ENCODE assay signal across 8 cellular contexts in the genomic region with DNA sequence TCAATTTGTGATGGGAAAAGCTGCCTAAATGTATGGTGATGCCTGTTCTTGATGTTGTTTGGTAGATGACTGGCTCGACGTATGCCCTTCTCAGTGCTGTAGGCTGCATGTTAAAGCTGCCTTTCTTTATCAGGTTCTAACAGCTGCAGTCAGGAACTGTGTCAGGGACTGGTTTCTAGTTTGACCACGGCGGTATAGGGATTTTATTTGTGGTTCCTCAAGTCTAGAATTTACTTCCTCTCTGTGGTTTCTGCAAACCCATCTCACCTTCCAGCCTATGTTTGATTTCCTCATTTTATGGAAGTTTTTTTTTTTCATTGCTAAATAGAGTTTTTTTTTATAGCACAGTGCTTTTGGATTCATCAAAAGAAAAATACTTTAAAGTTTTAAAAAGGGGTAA. TPM values are rescaled to one million over a fixed set of nuclear protein-coding genes. Genes with fewer than 3 reads are reported as not detected.
DNase-seq lines count a peak whose midpoint lies in the region; ATAC-seq, FAIRE-seq and TF ChIP-seq lines count a peak whose summit lies in the region.

No MANE protein-coding gene starts in this region.

- H3K36me3 ChIP-seq in GM12878 (ENCODE audit: control insufficient read depth in 2 of 2, insufficient read depth in 2 of 2, low read length in 1 of 2) (no peaks in the 10 kb centered on the region; a peak in 1 of 4 replicates), small intestine (ENCODE audit: control insufficient read depth in 2 of 2, insufficient read depth in 2 of 2, low read length in 2 of 2) (peaks cover 0 to 2% of the 10 kb centered on the region in 2 donors)

- no peaks in the 10 kb centered on the region for H3K23me2 ChIP-seq in H9 (ENCODE audit: insufficient read length, low read depth, low read length, poor library complexity, severe bottlenecking)

- H3K9me3 ChIP-seq in H9 (ENCODE audit: control insufficient read depth, low read depth, low read length) (no peaks in the 10 kb centered on the region), GM12878 (replicated peaks; ENCODE audit: control insufficient read depth, insufficient read depth, low read length) (no peaks in the 10 kb centered on the region), small intestine (ENCODE audit: control insufficient read depth, low read depth) (no peaks in the 10 kb centered on the region)

- H3K4me1 Mint-ChIP-seq in activated CD4-positive, alpha-beta T cell treated with anti-CD3 and anti-CD28 coated beads, Interleukin-2, amount 10 ng/mL, durations not matched to agents 24 days and 14 days = peaks cover 36% of the 10 kb centered on the region
- peaks cover 59% of the 10 kb centered on the region in 2 experiments for H3K4me1 Mint-ChIP-seq in H9

- CTCF ChIA-PET in GM12878 (lab: Yijun Ruan, JAX) = interaction anchor here (0.9 to 5.3 kb wide), 11 partner anchors 12 to 268 kb away, joined by 3 to 34 read pairs (median 5); partner anchors contain the start of genes BAIAP2L1 and LMTK2

- no peak for TF ChIP-seq RAD21 in GM12878 (IDR thresholded peaks at IDR 0.05; ENCODE audit: insufficient read depth, low read depth, low read length)

- H3K4me2 ChIP-seq in H9 (ENCODE audit: insufficient read depth, insufficient read length, low read length) = no peak overlapping the region
- peak overlapping the region; percentile 31 for H3K4me2 ChIP-seq in GM12878 (ENCODE audit: control insufficient read depth, insufficient read depth)

- peak in 1 of 2 experiments; percentile 82; a peak in 3 of 4 replicates for TF ChIP-seq EP300 in GM12878 (IDR thresholded peaks at IDR 0.05; ENCODE audit: borderline replicate concordance in 1 of 2, control insufficient read depth in 1 of 2, low read depth in 2 of 2, low read length in 2 of 2)

- no peak overlapping the region for H2BK12ac ChIP-seq in H9 (ENCODE audit: insufficient read length, low read depth, low read length)

- no peak overlapping the region for H2BK5ac ChIP-seq in H9 (ENCODE audit: insufficient read length, low read length)

- no peak overlapping the region for H3K56ac ChIP-seq in H9 (ENCODE audit: insufficient read length, low read depth, low read length)

- in situ Hi-C loops in GM12878 (cut with MboI) = no loop called here

- TF ChIP-seq POLR2A in GM12878 (IDR thresholded peaks at IDR 0.05; ENCODE audit: low read depth, low read length) = no peak

- H3K27ac Mint-ChIP-seq in activated CD4-positive, alpha-beta T cell treated with anti-CD3 and anti-CD28 coated beads, Interleukin-2, amount 10 ng/mL, durations not matched to agents 24 days and 14 days = peak overlapping the region; percentile 18
- peak overlapping the region; percentile 35 to 85 (median 78); a peak in 6 of 7 replicates for H3K27ac Mint-ChIP-seq in H9

- peaks cover 13% of the 10 kb centered on the region for H3K27me3 Mint-ChIP-seq in activated CD4-positive, alpha-beta T cell treated with anti-CD3 and anti-CD28 coated beads, Interleukin-2, amount 10 ng/mL, durations not matched to agents 24 days and 14 days
- H3K27me3 Mint-ChIP-seq in H9 (ENCODE audit: low read depth) = no peaks in the 10 kb centered on the region

- H4K20me1 ChIP-seq in H9 (ENCODE audit: control insufficient read depth, insufficient read depth, insufficient read length) = no peaks in the 10 kb centered on the region
- peaks cover 29% of the 10 kb centered on the region for H4K20me1 ChIP-seq in GM12878 (ENCODE audit: control insufficient read depth, insufficient read depth)

- peak; percentile 82 for ATAC-seq in GM12878

- no TSS peak for BruUV-seq in GM12878 (replicated peaks; lab: Mats Ljungman, UMichigan)

- H3K36me3 Mint-ChIP-seq in activated CD4-positive, alpha-beta T cell treated with anti-CD3 and anti-CD28 coated beads, Interleukin-2, amount 10 ng/mL, durations not matched to agents 24 days and 14 days (ENCODE audit: low read depth) = peaks cover 7% of the 10 kb centered on the region
- peaks cover 0 to 11% (median 7%) of the 10 kb centered on the region in 3 experiments for H3K36me3 Mint-ChIP-seq in H9 (ENCODE audit: insufficient read depth in 1 of 3, low read depth in 3 of 3)

- no peak overlapping the region for H3K4ac ChIP-seq in H9 (ENCODE audit: low read depth, low read length)

- H3K27me3 ChIP-seq in H9 (ENCODE audit: insufficient read depth, low read length) (no peaks in the 10 kb centered on the region), GM12878 (replicated peaks in 1 of 2; ENCODE audit: control insufficient read depth in 2 of 2, insufficient read depth in 2 of 2, low read length in 1 of 2) (no peaks in the 10 kb centered on the region), small intestine (ENCODE audit: control insufficient read depth in 2 of 2, insufficient read depth in 2 of 2, low read length in 2 of 2) (no peaks in the 10 kb centered on the region)

- no peak overlapping the region for H3K14ac ChIP-seq in H9 (ENCODE audit: insufficient read depth, low read length)

- H2BK20ac ChIP-seq in H9 (ENCODE audit: low read depth, low read length, poor library complexity, severe bottlenecking) = no peak overlapping the region

- no peak overlapping the region for H3K27ac ChIP-seq in H9 (ENCODE audit: insufficient read length, low read depth, low read length)
- no peak overlapping the region for H3K27ac ChIP-seq in GM12878 (ENCODE audit: control insufficient read depth, insufficient read depth)
- peak overlapping the region; percentile 73 to 75 for H3K27ac ChIP-seq in small intestine (ENCODE audit: low read depth in 1 of 2, low read length in 1 of 2)

- H4K5ac ChIP-seq in H9 (ENCODE audit: insufficient read length, low read depth, low read length) = no peak overlapping the region

- H2BK15ac ChIP-seq in H9 (ENCODE audit: low read depth, low read length) = no peak overlapping the region

- no peaks in the 10 kb centered on the region for H3K4me1 ChIP-seq in H9 (ENCODE audit: insufficient read depth, low read length)
- H3K4me1 ChIP-seq in GM12878 (ENCODE audit: control insufficient read depth, insufficient read depth, low read length) = peaks cover 39% of the 10 kb centered on the region
- peaks cover 5 to 10% of the 10 kb centered on the region in 2 donors for H3K4me1 ChIP-seq in small intestine (ENCODE audit: control insufficient read depth in 2 of 2, insufficient read depth in 1 of 2, low read depth in 1 of 2, low read length in 1 of 2)

- H3K4me3 ChIP-seq in GM12878 (no peak overlapping the region), small intestine (ENCODE audit: low read depth in 1 of 2, low read length in 2 of 2) (no peak overlapping the region)

- H2BK120ac ChIP-seq in H9 (ENCODE audit: low read depth, low read length, poor library complexity, severe bottlenecking) = no peak overlapping the region

- H2AFZ ChIP-seq in H9 (ENCODE audit: low read length) = no peak overlapping the region
- no peak overlapping the region for H2AFZ ChIP-seq in GM12878 (ENCODE audit: control insufficient read depth, low read depth, low read length)

- POLR2A ChIA-PET in GM12878 (lab: Charles Lee) = interaction anchor here (1.1 to 1.4 kb wide), 2 partner anchors 13 to 20 kb away, joined by 3 to 4 read pairs; no protein-coding TSS in a partner anchor

- intact Hi-C loops in activated CD4-positive, alpha-beta T cell treated with anti-CD3 and anti-CD28 coated beads, Interleukin-2, amount 10 ng/mL, durations not matched to agents 24 days and 14 days (cut with micrococcal nuclease) = loop anchor here (1.0 to 2.0 kb wide), 2 partner anchors 26 to 69 kb away; partner anchors contain the start of gene LMTK2
- intact Hi-C loops in GM12878 (cut with micrococcal nuclease; ENCODE audit: unreplicated experiment) = loop anchor here (2.0 kb wide), 2 partner anchors 26 to 70 kb away; partner anchors contain the start of gene LMTK2

- no peak overlapping the region for H3T11ph ChIP-seq in H9 (ENCODE audit: low read length)

- RAD21 ChIA-PET in GM12878 (lab: Charles Lee; ENCODE audit: unreplicated experiment) = interaction anchor here (0.9 to 5.3 kb wide), 8 partner anchors 23 to 110 kb away, joined by 3 to 37 read pairs (median 9); no protein-coding TSS in a partner anchor

- no peak for TF ChIP-seq CTCF in H9 (conservative IDR thresholded peaks at IDR 0.05)
- no peak for TF ChIP-seq CTCF in GM12878 (IDR thresholded peaks at IDR 0.05 in 2 of 3, conservative IDR thresholded peaks at IDR 0.05 in 1 of 3; ENCODE audit: control insufficient read depth in 2 of 3, extremely low read depth in 1 of 3, insufficient read depth in 1 of 3, low read depth in 3 of 3, low read length in 3 of 3)

- FAIRE-seq in GM12878 (lab: Jason Lieb, UNC) (peak; percentile 87), small intestine (lab: Jason Lieb, UNC) (no peak)

- no peak overlapping the region for H3K18ac ChIP-seq in H9 (ENCODE audit: insufficient read length, low read depth, low read length)

- H4K8ac ChIP-seq in H9 (replicated peaks; ENCODE audit: insufficient read length, low read depth, low read length) = no peak overlapping the region

- SMC1A ChIA-PET in GM12878 (lab: Charles Lee; ENCODE audit: uncharacterized antibody, unreplicated experiment) = interaction anchor here (0.6 to 4.5 kb wide), 13 partner anchors 10 to 123 kb away, joined by 3 to 38 read pairs (median 4); no protein-coding TSS in a partner anchor

- no peak overlapping the region for H3K9ac ChIP-seq in H9 (ENCODE audit: extremely low read depth, insufficient read length, low read length)
- no peak overlapping the region for H3K9ac ChIP-seq in GM12878 (ENCODE audit: control insufficient read depth, insufficient read depth, low read length)

- H3K9me3 Mint-ChIP-seq in activated CD4-positive, alpha-beta T cell treated with anti-CD3 and anti-CD28 coated beads, Interleukin-2, amount 10 ng/mL, durations not matched to agents 24 days and 14 days = no peaks in the 10 kb centered on the region
- H3K9me3 Mint-ChIP-seq in H9 = no peaks in the 10 kb centered on the region

- DNase-seq in activated CD4-positive, alpha-beta T cell treated with anti-CD3 and anti-CD28 coated beads, Interleukin-2, amount 10 ng/mL, durations not matched to agents 24 days and 14 days = peak; percentile 75
- no peak for DNase-seq in activated CD4-positive, alpha-beta T cell treated with anti-CD3 and anti-CD28 coated beads for 4 hours
- DNase-seq in H9 (no peak), LoVo (ENCODE audit: low spot score) (peak; percentile 53), GM12878 (ENCODE audit: low read depth, low spot score) (peak; percentile 63), small intestine (peak; percentile 46), activated gamma-delta T cell (lab: John Stamatoyannopoulos, UW) (no peak), RKO (ENCODE audit: low spot score) (no peak)

- WGBS in H9 (ENCODE audit: extremely low coverage, insufficient read length, low lambda C conversion rate) = no CpG with 5 or more reads among the region's 4 CpGs
- 3% methylated on average over 4 of the region's 4 CpGs for WGBS in GM12878 (ENCODE audit: insufficient coverage, insufficient replicate concordance, low lambda C conversion rate, missing lambda C conversion rate)
- 8 to 38% (median 14%) methylated on average over 4 of the region's 4 CpGs for WGBS in small intestine, 3 donors

- H2AK5ac ChIP-seq in H9 (ENCODE audit: insufficient read length, low read length) = no peak overlapping the region

- no peaks in the 10 kb centered on the region for H3K79me1 ChIP-seq in H9 (ENCODE audit: insufficient read depth, low read depth, low read length, poor library complexity, severe bottlenecking)

- H3K4me3 Mint-ChIP-seq in activated CD4-positive, alpha-beta T cell treated with anti-CD3 and anti-CD28 coated beads, Interleukin-2, amount 10 ng/mL, durations not matched to agents 24 days and 14 days = peak overlapping the region; percentile 58
- peak overlapping the region in 1 of 2 experiments; percentile 38; a peak in 1 of 5 replicates for H3K4me3 Mint-ChIP-seq in H9

- no peak overlapping the region for H4K91ac ChIP-seq in H9 (ENCODE audit: insufficient read length, low read depth, low read length)

- H3K79me2 ChIP-seq in H9 (ENCODE audit: insufficient read depth, low read length) = peaks cover 3% of the 10 kb centered on the region; the same call in 1 of the 2 replicates
- no peaks in the 10 kb centered on the region for H3K79me2 ChIP-seq in GM12878 (ENCODE audit: control insufficient read depth, insufficient read depth, low read length)

- H3K23ac ChIP-seq in H9 (ENCODE audit: insufficient read length, low read depth, low read length) = no peak overlapping the region

RNA-seq across cellular contexts. Expression of gene LMTK2, which starts 26.5 kb away (rescaled TPM):
- total RNA-seq in activated CD4-positive, alpha-beta T cell treated with anti-CD3 and anti-CD28 coated beads, Interleukin-2, amount 10 ng/mL, durations not matched to agents 24 days and 14 days = 12.0 and 15.1 TPM in 2 replicates
- 22.3 and 24.9 TPM in 2 replicates for total RNA-seq in H9 (2021)
- total RNA-seq in GM12878 (2013; cell fraction: nucleolus; rRNA removed) = 12.4 and 13.5 TPM in 2 replicates
- 4.9 and 5.2 TPM in 2 replicates for total RNA-seq in GM12878 (2014; rRNA removed)
- total RNA-seq in GM12878 (2014; rRNA removed; fragmentation: Illumina TruSeq; extraction: Trizol) = 4.4 and 4.6 TPM in 2 replicates
- total RNA-seq in GM12878 (2021) = 7.9 and 8.7 TPM in 2 replicates
- polyA plus RNA-seq in GM12878 (2011; ENCODE audit: low read depth) = 1.8 TPM
- polyA plus RNA-seq in GM12878 (2011; rRNA removed) = 4.0 and 4.6 TPM in 2 replicates
- 4.2 and 4.8 TPM in 2 replicates for polyA plus RNA-seq in GM12878 (2011; cell fraction: cytosol; rRNA removed)
- 6.7 and 9.7 TPM in 2 replicates for polyA plus RNA-seq in GM12878 (2011; cell fraction: nucleus; rRNA removed)
- 2.6 and 4.1 TPM in 2 replicates for polyA plus RNA-seq in GM12878 (2012)
- 4.1 and 4.6 TPM in 2 replicates for polyA plus RNA-seq in GM12878 (2014; fragmentation: Illumina TruSeq; extraction: Trizol)
- polyA plus RNA-seq in GM12878 (2014; fragmentation: Nextera tagmentation; extraction: Ambion mirVana) = 1 to 10 TPM in 1 of 2 experiments, under 1 TPM in 1; 0.68 to 1.1 TPM
- polyA plus RNA-seq in GM12878 (2014; rRNA removed) = 4.7 and 5.0 TPM in 2 replicates
- 1 to 10 TPM; 2.7 to 3.6 TPM for polyA plus RNA-seq in GM12878 (2016; fragmentation: Nextera tagmentation; extraction: Ambion mirVana)
- polyA minus RNA-seq in GM12878 (2011; rRNA and poly(A)+ RNA removed) = 5.9 and 9.8 TPM in 2 replicates
- polyA minus RNA-seq in GM12878 (2011; cell fraction: cytosol; rRNA and poly(A)+ RNA removed) = 6.5 and 6.8 TPM in 2 replicates
- polyA minus RNA-seq in GM12878 (2011; cell fraction: nucleus; rRNA and poly(A)+ RNA removed) = 4.4 and 7.7 TPM in 2 replicates
- polyA plus RNA-seq in small intestine = 1 to 10 TPM; 3.8 to 9.8 (median 5.4) TPM

Comparison
In these comparisons a context has a peak if more than half of its experiments do, and no peak if none do; other contexts are left out.
1. DNase-seq: peak in activated CD4-positive, alpha-beta T cell treated with anti-CD3 and anti-CD28 coated beads, Interleukin-2, amount 10 ng/mL, durations not matched to agents 24 days and 14 days (single experiment), LoVo (single experiment), GM12878 (single experiment) and small intestine (single experiment); none in activated CD4-positive, alpha-beta T cell treated with anti-CD3 and anti-CD28 coated beads for 4 hours (0 of 2), H9 (single experiment), activated gamma-delta T cell (single experiment) and RKO (single experiment).
2. H3K27ac ChIP-seq: peak in small intestine (2 of 2); none in H9 (single experiment) and GM12878 (single experiment).